Comparison of ENCODE assay signal across 14 cellular contexts in genomic region chr1:248821101-248821500, GRCh38. TPM values are rescaled to one million over a fixed set of nuclear protein-coding genes. Genes with fewer than 3 reads are reported as not detected.
DNase-seq lines count a peak whose midpoint lies in the region; ATAC-seq and TF ChIP-seq lines count a peak whose summit lies in the region.
"Had no signal": no experiment of that assay in that cellular context is flagged by ENCODE, and none has a peak within 500 bp of the region (broad histone marks: within the 10 kb centered on the region; RNA-seq: fewer than 3 reads in every experiment).

No MANE protein-coding gene starts in this region.

- H3K27ac Mint-ChIP-seq in T-helper 17 cell, result peak overlapping the region; percentile 62
- peak overlapping the region; percentile 50 for H3K27ac Mint-ChIP-seq in stimulated activated memory B cell treated with anti-CD40 and anti-IgM and Interleukin-4, amounts not matched to agents 10 μg/mL and 1 μg/mL and 100 μg/mL, for 72 hours

- H3K4me3 ChIP-seq in fibroblast of villous mesenchyme (ENCODE audit: low read depth, low read length), result no peak overlapping the region
- H3K4me3 ChIP-seq: gastroesophageal sphincter, uterus had no signal

- no peak for TF ChIP-seq CTCF in fibroblast of villous mesenchyme (IDR thresholded peaks at IDR 0.05; ENCODE audit: insufficient read depth, low read depth, low read length)

- H3K4me1 Mint-ChIP-seq in T-helper 17 cell, result peaks cover 76% of the 10 kb centered on the region
- peaks cover 95% of the 10 kb centered on the region for H3K4me1 Mint-ChIP-seq in stimulated activated memory B cell treated with anti-CD40 and anti-IgM and Interleukin-4, amounts not matched to agents 10 μg/mL and 1 μg/mL and 100 μg/mL, for 72 hours

- ATAC-seq in T-helper 17 cell (no peak), GM19397 (IDR thresholded peaks at IDR 0.05; ENCODE audit: unreplicated experiment) (no peak)
- ATAC-seq in stimulated activated memory B cell treated with anti-CD40 and anti-IgM and Interleukin-4, amounts not matched to agents 10 μg/mL and 1 μg/mL and 100 μg/mL, for 72 hours, result no peak
- ATAC-seq: gastroesophageal sphincter, GM12878 had no signal

- peaks cover 6% of the 10 kb centered on the region for H3K36me3 Mint-ChIP-seq in T-helper 17 cell (ENCODE audit: low read depth)
- H3K36me3 Mint-ChIP-seq in stimulated activated memory B cell treated with anti-CD40 and anti-IgM and Interleukin-4, amounts not matched to agents 10 μg/mL and 1 μg/mL and 100 μg/mL, for 72 hours, result peaks cover 64% of the 10 kb centered on the region

- no peaks in the 10 kb centered on the region for H3K9me3 Mint-ChIP-seq in stimulated activated memory B cell treated with anti-CD40 and anti-IgM and Interleukin-4, amounts not matched to agents 10 μg/mL and 1 μg/mL and 100 μg/mL, for 72 hours

- peak; percentile 43 for DNase-seq in activated CD8-positive, alpha-beta memory T cell treated with anti-CD3 and anti-CD28 coated beads for 24 hours
- DNase-seq in activated CD8-positive, alpha-beta memory T cell treated with anti-CD3 and anti-CD28 coated beads, Interleukin-2, amount 50 U/mL, for 4 hours, result no peak
- no peak for DNase-seq in T-helper 17 cell
- peak; percentile 15 for DNase-seq in fibroblast of villous mesenchyme (ENCODE audit: low read depth)
- DNase-seq in DMS 273 treated with DMSO at 0.1 percent for 48 hours (lab: John Stamatoyannopoulos, UW), result no peak
- no peak for DNase-seq in NCI-H748 (lab: John Stamatoyannopoulos, UW; ENCODE audit: unreplicated experiment)
- DNase-seq: activated naive CD4-positive, alpha-beta T cell treated with anti-CD3 and anti-CD28 coated beads, Interleukin-2, amount 50 U/mL, for 16 hours; AML-193; stimulated activated CD4-positive, alpha-beta T cell treated with anti-CD3 and anti-CD28 coated beads, Interleukin-4, amount 100 ng/mL, for 24 hours; uterus had no signal

- H3K9me3 ChIP-seq in T-helper 17 cell (ENCODE audit: control insufficient read depth, low read length, poor library complexity, severe bottlenecking), result no peaks in the 10 kb centered on the region
- H3K9me3 ChIP-seq: gastroesophageal sphincter, uterus had no signal

- no peaks in the 10 kb centered on the region for H3K27me3 Mint-ChIP-seq in T-helper 17 cell
- H3K27me3 Mint-ChIP-seq in stimulated activated memory B cell treated with anti-CD40 and anti-IgM and Interleukin-4, amounts not matched to agents 10 μg/mL and 1 μg/mL and 100 μg/mL, for 72 hours, result no peaks in the 10 kb centered on the region

- peak overlapping the region; percentile 25 for H3K4me3 Mint-ChIP-seq in T-helper 17 cell
- no peak overlapping the region for H3K4me3 Mint-ChIP-seq in stimulated activated memory B cell treated with anti-CD40 and anti-IgM and Interleukin-4, amounts not matched to agents 10 μg/mL and 1 μg/mL and 100 μg/mL, for 72 hours

RNA-seq across cellular contexts. Expression of gene SH3BP5L, which starts 4.6 kb away (rescaled TPM):
- 10 to 100 TPM; 13.3 to 20.0 TPM for total RNA-seq in T-helper 17 cell
- 26.1 and 28.9 TPM in 2 replicates for total RNA-seq in fibroblast of villous mesenchyme

RNA-seq across cellular contexts. Expression of gene ZNF672, which starts 16.9 kb away (rescaled TPM):
- total RNA-seq in T-helper 17 cell (10 to 100 TPM; 23.1 to 28.8 TPM), fibroblast of villous mesenchyme (17.7 and 19.4 TPM in 2 replicates)

RNA-seq across cellular contexts. Expression of gene ZNF692, which starts 37.8 kb away (rescaled TPM):
- total RNA-seq in T-helper 17 cell (10 to 100 TPM; 35.0 to 41.4 TPM), fibroblast of villous mesenchyme (10.6 and 22.0 TPM in 2 replicates)

Comparison
In these comparisons a context has a peak if more than half of its experiments do, and no peak if none do; other contexts are left out.
1. DNase-seq: peak in activated CD8-positive, alpha-beta memory T cell treated with anti-CD3 and anti-CD28 coated beads for 24 hours (single experiment) and fibroblast of villous mesenchyme (single experiment); none in activated CD8-positive, alpha-beta memory T cell treated with anti-CD3 and anti-CD28 coated beads, Interleukin-2, amount 50 U/mL, for 4 hours (single experiment), T-helper 17 cell (0 of 3), DMS 273 treated with DMSO at 0.1 percent for 48 hours (single experiment) and NCI-H748 (single experiment).